ENCODE assay signal across 8 cellular contexts in genomic region chr17:81683584-81684441, GRCh38. TPM values are rescaled to one million over a fixed set of nuclear protein-coding genes. Genes with fewer than 3 reads are reported as not detected.
DNase-seq lines count a peak whose midpoint lies in the region; ATAC-seq and TF ChIP-seq lines count a peak whose summit lies in the region.

TSS of gene ARL16 (minus strand) at chr17:81683797. CDS start at chr17:81683753, 44 bp downstream.
TSS of gene HGS (plus strand) at chr17:81684011. CDS start at chr17:81684067, 56 bp downstream.

- no peaks in the 10 kb centered on the region for H3K27me3 Mint-ChIP-seq in Calu3 (ENCODE audit: unreplicated experiment)

- H3K27ac ChIP-seq in HUES64 (ENCODE audit: low read depth, low read length) (peak within 1 kb of the TSS; percentile 85), OCI-LY1 (ENCODE audit: low read depth, low read length, poor library complexity, severe bottlenecking) (peak within 1 kb of the TSS; percentile 3)

- no peaks in the 10 kb centered on the region for H3K9me3 Mint-ChIP-seq in Calu3 (ENCODE audit: low read depth, unreplicated experiment)

- BruUV-seq in Calu3 (replicated peaks; lab: Mats Ljungman, UMichigan), result no TSS peak

- H3F3A ChIP-seq in OCI-LY1 (ENCODE audit: insufficient read depth, low read length), result no peaks in the 10 kb centered on the region

- intact Hi-C loops in Calu3 (cut with micrococcal nuclease; ENCODE audit: unreplicated experiment), result no loop called here

- peaks cover 76% of the 10 kb centered on the region for H3K36me3 Mint-ChIP-seq in Calu3 (ENCODE audit: insufficient read depth, unreplicated experiment)

- H3K4me1 ChIP-seq in HUES64 (ENCODE audit: insufficient read depth, low read length) (peaks cover 9% of the 10 kb centered on the region; the same call in 1 of the 2 replicates), OCI-LY1 (ENCODE audit: insufficient read depth, low read length, severe bottlenecking) (peaks cover 28% of the 10 kb centered on the region)

- peak within 1 kb of the TSS; percentile 71 for H3K4me3 Mint-ChIP-seq in Calu3 (ENCODE audit: low read depth, unreplicated experiment)

- H3K79me2 ChIP-seq in OCI-LY1 (ENCODE audit: insufficient read depth, low read length), result peaks cover 15% of the 10 kb centered on the region

- H3K9me3 ChIP-seq in HUES64 (ENCODE audit: insufficient read depth, low read depth, low read length) (no peaks in the 10 kb centered on the region), OCI-LY1 (ENCODE audit: low read length) (no peaks in the 10 kb centered on the region)

- peak within 1 kb of the TSS; percentile 69 for H3K27ac Mint-ChIP-seq in Calu3 (ENCODE audit: unreplicated experiment)

- peak; percentile 93 for ATAC-seq in GM21447 (IDR thresholded peaks at IDR 0.05; ENCODE audit: unreplicated experiment)

- H3K36me3 ChIP-seq in HUES64 (ENCODE audit: insufficient read depth, low read length), result peaks cover 40% of the 10 kb centered on the region
- peaks cover 35% of the 10 kb centered on the region; the same call in 1 of the 2 replicates for H3K36me3 ChIP-seq in OCI-LY1 (ENCODE audit: insufficient read depth, low read length)

- H3K9ac ChIP-seq in HUES64 (ENCODE audit: low read depth, low read length) (peak within 1 kb of the TSS; percentile 85), OCI-LY1 (ENCODE audit: low read length) (peak within 1 kb of the TSS; percentile 86)

- in situ Hi-C loops in endometrial microvascular endothelial cells (cut with HindIII; ENCODE audit: inconsistent ontology term, low pct_unique_long_range_greater_than_20kb, low sequenced_read_pairs), result no loop called here

- H3K9me2 ChIP-seq in OCI-LY1 (ENCODE audit: low read depth, low read length), result no peaks in the 10 kb centered on the region

- H2AFZ ChIP-seq in OCI-LY1 (ENCODE audit: low read length), result no peak within 1 kb of the TSS

- peak; percentile 97 for DNase-seq in Calu3
- peak; percentile 97 for DNase-seq in activated CD8-positive, alpha-beta memory T cell treated with anti-CD3 and anti-CD28 coated beads, Interleukin-2, amount 50 U/mL, for 4 hours
- peak; percentile 99 for DNase-seq in mesenteric fat pad (ENCODE audit: low spot score)
- DNase-seq in stimulated activated CD8-positive, alpha-beta memory T cell treated with anti-CD3 and anti-CD28 coated beads, Interleukin-15, amount 100 ng/mL, for 24 hours (ENCODE audit: low read depth), result peak; percentile 94

- no peaks in the 10 kb centered on the region for H3K27me3 ChIP-seq in HUES64 (ENCODE audit: insufficient read depth, low read length)
- H3K27me3 ChIP-seq in OCI-LY1 (ENCODE audit: insufficient read depth, low read length), result no peaks in the 10 kb centered on the region

- no peaks in the 10 kb centered on the region for H4K20me1 ChIP-seq in OCI-LY1 (ENCODE audit: insufficient read depth, low read length)

- WGBS in HUES64, result under 1% methylated on average over 112 of the region's 112 CpGs

- H3K4me3 ChIP-seq in HUES64 (ENCODE audit: low read length) (peak within 1 kb of the TSS; percentile 89), OCI-LY1 (ENCODE audit: low read depth, low read length, poor library complexity, severe bottlenecking) (peak within 1 kb of the TSS; percentile 82)

- H3K4me1 Mint-ChIP-seq in Calu3 (ENCODE audit: low read depth, unreplicated experiment), result peaks cover 12% of the 10 kb centered on the region

- no peak for TF ChIP-seq CTCF in Calu3 (IDR thresholded peaks at IDR 0.05; ENCODE audit: unreplicated experiment)
- no peak for TF ChIP-seq CTCF in OCI-LY1 (IDR thresholded peaks at IDR 0.05; ENCODE audit: low read length)

- H3K4me2 ChIP-seq in OCI-LY1 (ENCODE audit: low read length), result peak within 1 kb of the TSS; percentile 88

- CTCF ChIA-PET in Calu3 (lab: Charles Lee), result interaction anchor here (0.6 to 2.2 kb wide), 3 partner anchors 17 to 188 kb away, joined by 4 to 8 read pairs (median 4); partner anchors contain the start of gene MRPL12

RNA-seq across cellular contexts. Expression of gene ARL16, which starts in this region (rescaled TPM):
- total RNA-seq in Calu3 (2022) (35.4 and 40.1 TPM in 2 replicates), endometrial microvascular endothelial cells (ENCODE audit: inconsistent ontology term) (30.3 TPM), mesenteric fat pad (25.0 TPM)
- polyA plus RNA-seq in HUES64 (2013, experiment 1 of 2), result 44.7 TPM
- 43.4 TPM for polyA plus RNA-seq in HUES64 (2013, experiment 2 of 2)

RNA-seq across cellular contexts. Expression of gene HGS, which starts in this region (rescaled TPM):
- total RNA-seq in Calu3 (2022), result 160 and 167 TPM in 2 replicates
- 63.3 TPM for polyA plus RNA-seq in HUES64 (2013, experiment 1 of 2)
- 65.9 TPM for polyA plus RNA-seq in HUES64 (2013, experiment 2 of 2)
- 125 TPM for total RNA-seq in endometrial microvascular endothelial cells (ENCODE audit: inconsistent ontology term)
- 109 TPM for total RNA-seq in mesenteric fat pad

Comparison
In these comparisons a context has a peak if more than half of its experiments do, and no peak if none do; other contexts are left out.
1. Peak in every context shown above with its lines: DNase-seq, ATAC-seq, H3K4me3 ChIP-seq and H3K27ac ChIP-seq.